In genomic region chr12:68381476-68381875, GRCh38 we compare ENCODE assay signal across 20 cellular contexts. TPM values are rescaled to one million over a fixed set of nuclear protein-coding genes. Genes with fewer than 3 reads are reported as not detected.
A peak's percentile ranks its signal among the peaks of the same experiment; 100 is the strongest.
DNase-seq lines count a peak whose midpoint lies in the region; ATAC-seq and TF ChIP-seq lines count a peak whose summit lies in the region.
"Had no signal": no experiment of that assay in that cellular context is flagged by ENCODE, and none has a peak within 500 bp of the region (broad histone marks: within the 10 kb centered on the region; RNA-seq: fewer than 3 reads in every experiment).

No MANE protein-coding gene starts in this region.

- no peak overlapping the region for H2BK5ac ChIP-seq in mesendoderm (ENCODE audit: low read length)

- no peaks in the 10 kb centered on the region for H3K9me3 Mint-ChIP-seq in osteocyte (ENCODE audit: unreplicated experiment)

- H3K27ac Mint-ChIP-seq in osteocyte (ENCODE audit: unreplicated experiment): no peak overlapping the region

- no peak overlapping the region for H2AK5ac ChIP-seq in mesendoderm (ENCODE audit: low read length)

- H3K9ac ChIP-seq in mesendoderm (ENCODE audit: low read length): no peak overlapping the region
- H3K9ac ChIP-seq: GM23248 had no signal

- H3K79me1 ChIP-seq in mesendoderm (ENCODE audit: low read length): no peaks in the 10 kb centered on the region

- no peak overlapping the region for H4K8ac ChIP-seq in mesendoderm (ENCODE audit: low read depth, low read length)

- H3K4me3 ChIP-seq in mesendoderm (ENCODE audit: low read length): no peak overlapping the region
- H3K4me3 ChIP-seq: GM12878, GM23248 had no signal

- H3K36me3 ChIP-seq in KOPT-K1 (ENCODE audit: insufficient read depth, low read length) (no peaks in the 10 kb centered on the region), mesendoderm (ENCODE audit: control insufficient read depth, insufficient read depth, low read length) (no peaks in the 10 kb centered on the region)
- H3K36me3 ChIP-seq: BE2C had no signal

- H3K4me1 Mint-ChIP-seq in osteocyte (ENCODE audit: unreplicated experiment): peaks cover 11% of the 10 kb centered on the region

- H3K4ac ChIP-seq in mesendoderm (ENCODE audit: low read depth, low read length): no peak overlapping the region

- H2BK120ac ChIP-seq in mesendoderm (ENCODE audit: low read depth, low read length): no peak overlapping the region

- H3K9me3 ChIP-seq in KOPT-K1 (ENCODE audit: insufficient read depth, low read length, poor library complexity, severe bottlenecking): peaks cover 9% of the 10 kb centered on the region
- H3K9me3 ChIP-seq: BE2C had no signal

- no peak for TF ChIP-seq CTCF in osteocyte (IDR thresholded peaks at IDR 0.05)

- no peak overlapping the region for H3K23ac ChIP-seq in mesendoderm (ENCODE audit: low read length)

- no peak overlapping the region for H3K56ac ChIP-seq in mesendoderm (ENCODE audit: low read length)

- no CpG with 5 or more reads among the region's 1 CpG for WGBS in mesendoderm (ENCODE audit: extremely low coverage, insufficient coverage, low lambda C conversion rate)

- H2BK15ac ChIP-seq in mesendoderm (replicated peaks; ENCODE audit: low read depth): no peak overlapping the region

- peak overlapping the region; percentile 64 for H3K27ac ChIP-seq in KOPT-K1 (ENCODE audit: low read depth, low read length, poor library complexity, severe bottlenecking)
- H3K27ac ChIP-seq in mesendoderm (ENCODE audit: low read depth, low read length): no peak overlapping the region
- H3K27ac ChIP-seq: GM23248 had no signal

- H3K27me3 Mint-ChIP-seq in osteocyte (ENCODE audit: unreplicated experiment): peaks cover 21% of the 10 kb centered on the region

- H3K18ac ChIP-seq in mesendoderm (ENCODE audit: low read length): no peak overlapping the region

- H3K4me1 ChIP-seq in mesendoderm (ENCODE audit: control insufficient read depth, low read depth, low read length): peaks cover 7% of the 10 kb centered on the region
- H3K4me1 ChIP-seq: BE2C had no signal

- no peak overlapping the region for H3K4me3 Mint-ChIP-seq in osteocyte (ENCODE audit: unreplicated experiment)

- no peaks in the 10 kb centered on the region for H3K79me2 ChIP-seq in mesendoderm (ENCODE audit: control insufficient read depth, insufficient read depth, low read length)

- H3K4me2 ChIP-seq in mesendoderm (ENCODE audit: low read length): no peak overlapping the region

- H3K36me3 Mint-ChIP-seq in osteocyte (ENCODE audit: unreplicated experiment): no peaks in the 10 kb centered on the region

- DNase-seq in GDM1 (lab: John Stamatoyannopoulos, UW) (peak; percentile 84), UCSD-AML1 (lab: John Stamatoyannopoulos, UW; ENCODE audit: unreplicated experiment) (peak; percentile 60), mesendoderm (peak; percentile 56), NCI-H526 treated with DMSO at 0.1 percent for 48 hours (lab: John Stamatoyannopoulos, UW) (no peak), occipital lobe (lab: John Stamatoyannopoulos, UW) (no peak), osteocyte (ENCODE audit: extremely low spot score, unreplicated experiment) (no peak)
- DNase-seq: BE2C, COR-L47, GM23248, IMR-90, NCI-H1105, NCI-H187 treated with DMSO at 0.1 percent for 48 hours, NCI-H2171, NCI-H510A, RPMI8226, T-helper 1 cell had no signal

- no peak for ATAC-seq in GM19035 (IDR thresholded peaks at IDR 0.05; ENCODE audit: unreplicated experiment)
- ATAC-seq: GM12878, HCT116 had no signal

- no peaks in the 10 kb centered on the region for H3K27me3 ChIP-seq in mesendoderm (ENCODE audit: insufficient read depth, low read length, poor library complexity)
- H3K27me3 ChIP-seq: BE2C had no signal

- H4K5ac ChIP-seq in mesendoderm (ENCODE audit: low read length): no peak overlapping the region

RNA-seq across cellular contexts. Expression of gene MDM1, which starts 49.3 kb away (rescaled TPM):
- 5.3 TPM for polyA plus RNA-seq in mesendoderm (2013, experiment 1 of 2)
- polyA plus RNA-seq in mesendoderm (2013, experiment 2 of 2): 5.6 TPM
- total RNA-seq in occipital lobe: 29.8 TPM
- total RNA-seq in osteocyte: 10.9 TPM in 2 replicates

Comparison
In these comparisons a context has a peak if more than half of its experiments do, and no peak if none do; other contexts are left out.
1. DNase-seq: peak in GDM1 (single experiment), UCSD-AML1 (single experiment) and mesendoderm (single experiment); none in NCI-H526 treated with DMSO at 0.1 percent for 48 hours (single experiment), occipital lobe (single experiment) and osteocyte (single experiment).